In genomic region chr21:15406791-15407190, GRCh38 we compare ENCODE assay signal across 20 cellular contexts.
"Had no signal": no experiment of that assay in that cellular context is flagged by ENCODE, and none has a peak within 500 bp of the region (broad histone marks: within the 10 kb centered on the region; RNA-seq: fewer than 3 reads in every experiment).

No MANE protein-coding gene starts in this region.

- H3K9me3 Mint-ChIP-seq: activated CD4-positive, alpha-beta memory T cell treated with anti-CD3 and anti-CD28 coated beads, Interleukin-2, amount 10 ng/mL, durations not matched to agents 7 days and 5 days; memory B cell; natural killer cell had no signal

- H3K4me3 ChIP-seq: esophagus squamous epithelium, prostate gland, sigmoid colon, SK-N-MC, testis, upper lobe of right lung had no signal

- H3K36me3 ChIP-seq: esophagus squamous epithelium, prostate gland, sigmoid colon, upper lobe of right lung had no signal

- H3K4me1 Mint-ChIP-seq: activated CD4-positive, alpha-beta memory T cell treated with anti-CD3 and anti-CD28 coated beads, Interleukin-2, amount 10 ng/mL, durations not matched to agents 7 days and 5 days; memory B cell; natural killer cell; T-cell had no signal

- DNase-seq: activated CD4-positive, alpha-beta memory T cell treated with anti-CD3 and anti-CD28 coated beads, Interleukin-2, amount 10 ng/mL, durations not matched to agents 7 days and 5 days; activated CD4-positive, alpha-beta T cell treated with anti-CD3 and anti-CD28 coated beads for 1 hour; activated effector memory CD4-positive, alpha-beta T cell treated with Interleukin-2 at 50 U/mL for 16 hours; activated naive CD4-positive, alpha-beta T cell treated with anti-CD3 and anti-CD28 coated beads, Interleukin-2, amount 50 U/mL, for 16 hours; activated T-cell treated with anti-CD3 and anti-CD28 coated beads, Interleukin-2, amount 50 U/mL, for 4 hours; caudate nucleus; esophagus squamous epithelium; hippocampal formation; left colon; natural killer cell; sigmoid colon; stimulated activated CD4-positive, alpha-beta T cell treated with anti-CD3 and anti-CD28 coated beads, Interleukin-1b, Interleukin-23, amount 100 ng/mL, for 48 hours; stimulated activated naive CD8-positive, alpha-beta T cell treated with anti-CD3 and anti-CD28 coated beads, Interleukin-15, amount 100 ng/mL, for 72 hours; T-cell; T-helper 9 cell; testis; upper lobe of right lung had no signal

- ATAC-seq: activated T-cell treated with anti-CD3 and anti-CD28 coated beads, Interleukin-2, amount 50 U/mL, for 4 hours; left colon; natural killer cell; stimulated activated naive CD8-positive, alpha-beta T cell treated with anti-CD3 and anti-CD28 coated beads, Interleukin-15, amount 100 ng/mL, for 72 hours; T-cell; upper lobe of right lung had no signal

- H3K4me3 Mint-ChIP-seq: activated CD4-positive, alpha-beta memory T cell treated with anti-CD3 and anti-CD28 coated beads, Interleukin-2, amount 10 ng/mL, durations not matched to agents 7 days and 5 days; activated T-cell treated with anti-CD3 and anti-CD28 coated beads, Interleukin-2, amount 50 U/mL, for 4 hours; memory B cell; natural killer cell; stimulated activated naive CD8-positive, alpha-beta T cell treated with anti-CD3 and anti-CD28 coated beads, Interleukin-15, amount 100 ng/mL, for 72 hours; T-cell had no signal

- H3K27ac Mint-ChIP-seq: activated CD4-positive, alpha-beta memory T cell treated with anti-CD3 and anti-CD28 coated beads, Interleukin-2, amount 10 ng/mL, durations not matched to agents 7 days and 5 days; memory B cell; natural killer cell; stimulated activated naive CD8-positive, alpha-beta T cell treated with anti-CD3 and anti-CD28 coated beads, Interleukin-15, amount 100 ng/mL, for 72 hours; T-cell had no signal

- H3K9me3 ChIP-seq: esophagus squamous epithelium, prostate gland, sigmoid colon, testis, upper lobe of right lung had no signal

- H3K27ac ChIP-seq: esophagus squamous epithelium, prostate gland, sigmoid colon, SK-N-MC, testis, upper lobe of right lung had no signal

- H3K36me3 Mint-ChIP-seq: memory B cell, T-cell had no signal

- H3K27me3 ChIP-seq: esophagus squamous epithelium, sigmoid colon, testis, upper lobe of right lung had no signal

- H3K27me3 Mint-ChIP-seq: activated CD4-positive, alpha-beta memory T cell treated with anti-CD3 and anti-CD28 coated beads, Interleukin-2, amount 10 ng/mL, durations not matched to agents 7 days and 5 days; memory B cell; stimulated activated naive CD8-positive, alpha-beta T cell treated with anti-CD3 and anti-CD28 coated beads, Interleukin-15, amount 100 ng/mL, for 72 hours; T-cell had no signal

- H3K4me1 ChIP-seq: esophagus squamous epithelium, prostate gland, sigmoid colon, upper lobe of right lung had no signal
